ENCODE assay signal across 20 cellular contexts in the genomic region with DNA sequence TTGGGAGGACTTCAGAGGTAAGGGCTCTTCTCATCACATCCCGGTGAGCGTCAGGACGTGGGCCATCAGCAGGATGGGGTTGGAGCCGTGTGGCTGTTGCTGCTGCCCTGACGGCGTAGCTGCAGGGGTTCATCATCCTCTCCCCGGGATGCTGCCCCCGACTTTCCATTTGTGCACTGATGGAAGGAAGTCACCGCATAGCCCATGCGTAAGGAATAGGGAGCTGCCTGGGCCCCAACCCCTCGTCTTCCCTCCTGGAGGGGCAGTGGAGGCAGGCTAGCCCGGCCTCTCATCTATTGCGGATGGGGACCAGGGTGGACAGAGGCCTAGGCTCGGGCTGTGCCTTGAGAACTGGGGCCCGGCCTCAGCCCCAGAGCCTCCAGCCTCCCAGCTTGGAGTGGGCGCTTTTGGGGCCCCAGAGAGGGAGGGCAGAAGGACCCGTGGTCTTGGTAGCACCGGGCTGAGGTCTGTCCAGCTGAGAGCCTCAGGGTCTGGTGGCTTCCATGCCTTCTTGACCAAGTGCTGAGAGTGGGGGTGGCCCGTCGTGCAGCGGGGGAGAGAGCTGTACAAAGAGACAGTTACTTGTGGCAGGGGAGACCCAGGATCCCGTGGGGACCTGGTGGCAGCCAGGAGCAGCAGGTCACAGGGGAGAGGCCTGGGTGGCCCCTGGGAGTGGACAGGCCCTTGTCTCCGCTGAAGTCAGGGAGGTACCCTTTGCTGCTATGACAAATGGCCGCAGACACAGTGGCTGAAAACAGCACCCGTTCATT.
"Had no signal": no experiment of that assay in that cellular context is flagged by ENCODE, and none has a peak within 500 bp of the region (broad histone marks: within the 10 kb centered on the region; RNA-seq: fewer than 3 reads in every experiment).

No MANE protein-coding gene starts in this region.

- H3K27ac Mint-ChIP-seq: immature natural killer cell had no signal

- H3K9me3 Mint-ChIP-seq: immature natural killer cell had no signal

- H3K4me3 ChIP-seq: breast epithelium, coronary artery, dorsolateral prefrontal cortex, gastroesophageal sphincter, psoas muscle, sigmoid colon, skin epidermis, stomach, tibial artery had no signal

- H2AFZ ChIP-seq: parathyroid adenoma had no signal

- H3K27me3 ChIP-seq: breast epithelium, dorsolateral prefrontal cortex, gastroesophageal sphincter, sigmoid colon, stomach, tibial artery had no signal

- H3K9ac ChIP-seq: parathyroid adenoma had no signal

- H3K9me3 ChIP-seq: breast epithelium, psoas muscle, sigmoid colon, stomach, tibial artery had no signal

- H3K4me1 ChIP-seq: breast epithelium, parathyroid adenoma, psoas muscle, tibial artery had no signal

- ATAC-seq: esophagus mucosa; gastroesophageal sphincter; naive thymus-derived CD4-positive, alpha-beta T cell had no signal

- H3K36me3 ChIP-seq: breast epithelium had no signal

- H3K4me3 Mint-ChIP-seq: immature natural killer cell; naive thymus-derived CD4-positive, alpha-beta T cell had no signal

- H3K27ac ChIP-seq: breast epithelium, coronary artery, gastroesophageal sphincter, parathyroid adenoma, psoas muscle, sigmoid colon, skin epidermis, stomach, tibial artery had no signal

- DNase-seq: effector CD8-positive, alpha-beta T cell; immature natural killer cell; mammary epithelial cell; naive thymus-derived CD4-positive, alpha-beta T cell; nucleus accumbens; psoas muscle; retina; sigmoid colon; stimulated activated CD4-positive, alpha-beta T cell treated with anti-CD3 and anti-CD28 coated beads, Interleukin-12 subunit alpha, Interleukin-12 subunit beta, amount 100 ng/mL, for 4 hours; stimulated activated naive CD4-positive, alpha-beta T cell; substantia nigra; tibial artery had no signal

- H3K27me3 Mint-ChIP-seq: naive thymus-derived CD4-positive, alpha-beta T cell had no signal
